In genomic region chr1:163047951-163048659, GRCh38 we compare ENCODE assay signal across 17 cellular contexts. TPM values are rescaled to one million over a fixed set of nuclear protein-coding genes. Genes with fewer than 3 reads are reported as not detected.
DNase-seq lines count a peak whose midpoint lies in the region; ATAC-seq and TF ChIP-seq lines count a peak whose summit lies in the region.
"Had no signal": no experiment of that assay in that cellular context is flagged by ENCODE, and none has a peak within 500 bp of the region (broad histone marks: within the 10 kb centered on the region; RNA-seq: fewer than 3 reads in every experiment).

No MANE protein-coding gene starts in this region.

- no peak for DNase-seq in HFFc6
- peak; percentile 46 for DNase-seq in RPMI7951 (ENCODE audit: low read depth)
- DNase-seq in epidermal melanocyte (ENCODE audit: insufficient read length, low spot score): peak; percentile 45
- DNase-seq in nephron progenitor cell: no peak
- DNase-seq in CD1c-positive myeloid dendritic cell (ENCODE audit: extremely low spot score): no peak
- DNase-seq in vagina (ENCODE audit: extremely low spot score in 2 of 2): no peak
- DNase-seq in naive thymus-derived CD8-positive, alpha-beta T cell: no peak
- no peak for DNase-seq in Karpas-422
- DNase-seq: ACHN; BE2C; C1 segment of cervical spinal cord; CD4-positive, alpha-beta T cell; DMS79; GDM1; H9 had no signal

- no peaks in the 10 kb centered on the region for H3K9me2 ChIP-seq in Karpas-422 (replicated peaks; ENCODE audit: insufficient read depth, low read length)

- intact Hi-C loops in vagina (cut with DNase I): no loop called here

- no peaks in the 10 kb centered on the region for H3K79me2 ChIP-seq in Karpas-422 (ENCODE audit: low read length)

- no peaks in the 10 kb centered on the region for H3K27me3 ChIP-seq in vagina
- H3K27me3 ChIP-seq in Karpas-422 (ENCODE audit: low read length): 0 out of 2 replicates have a peak, but pooled peaks cover 2% of the 10 kb centered on the region
- H3K27me3 ChIP-seq: BE2C had no signal

- no peak overlapping the region for H3K4me3 ChIP-seq in vagina
- no peak overlapping the region for H3K4me3 ChIP-seq in Karpas-422 (ENCODE audit: low read length)

- no peak overlapping the region for H3K4me3 Mint-ChIP-seq in HFFc6
- no peak overlapping the region for H3K4me3 Mint-ChIP-seq in nephron progenitor cell
- no peak overlapping the region for H3K4me3 Mint-ChIP-seq in naive thymus-derived CD8-positive, alpha-beta T cell
- H3K4me3 Mint-ChIP-seq: CD4-positive, alpha-beta T cell; H9; IgD-negative memory B cell had no signal

- peaks cover 1% of the 10 kb centered on the region for H3K27me3 Mint-ChIP-seq in HFFc6 (ENCODE audit: insufficient read depth)
- peaks cover 3% of the 10 kb centered on the region for H3K27me3 Mint-ChIP-seq in nephron progenitor cell (ENCODE audit: low read depth, poor library complexity)
- peaks cover 10 to 46% (median 16%) of the 10 kb centered on the region in 5 donors for H3K27me3 Mint-ChIP-seq in naive thymus-derived CD8-positive, alpha-beta T cell

- H2AFZ ChIP-seq in Karpas-422 (ENCODE audit: low read length): no peak overlapping the region

- H3K4me2 ChIP-seq in Karpas-422 (ENCODE audit: low read depth, low read length, poor library complexity, severe bottlenecking): no peak overlapping the region

- ATAC-seq in naive thymus-derived CD8-positive, alpha-beta T cell: no peak
- ATAC-seq: HepG2 had no signal

- H3K27ac Mint-ChIP-seq in HFFc6 (peak overlapping the region; percentile 22; the same call in 1 of the 2 replicates), nephron progenitor cell (peak overlapping the region; percentile 57)
- no peak overlapping the region for H3K27ac Mint-ChIP-seq in naive thymus-derived CD8-positive, alpha-beta T cell
- H3K27ac Mint-ChIP-seq: CD4-positive, alpha-beta T cell; IgD-negative memory B cell had no signal

- H3K9ac ChIP-seq in Karpas-422 (ENCODE audit: low read length): no peak overlapping the region

- no peak overlapping the region for H3K27ac ChIP-seq in vagina
- no peak overlapping the region for H3K27ac ChIP-seq in Karpas-422 (ENCODE audit: low read length)

- H3K9me3 Mint-ChIP-seq in HFFc6 (no peaks in the 10 kb centered on the region), nephron progenitor cell (no peaks in the 10 kb centered on the region)
- no peaks in the 10 kb centered on the region for H3K9me3 Mint-ChIP-seq in naive thymus-derived CD8-positive, alpha-beta T cell
- H3K9me3 Mint-ChIP-seq: CD4-positive, alpha-beta T cell; H9; IgD-negative memory B cell had no signal

- no peaks in the 10 kb centered on the region for H4K20me1 ChIP-seq in Karpas-422 (ENCODE audit: insufficient read depth, low read depth, low read length)

- TF ChIP-seq CTCF in HFFc6 (IDR thresholded peaks at IDR 0.05): no peak
- no peak for TF ChIP-seq CTCF in nephron progenitor cell (IDR thresholded peaks at IDR 0.05)
- no peak for TF ChIP-seq CTCF in vagina (IDR thresholded peaks at IDR 0.05)

- TF ChIP-seq POLR2A in vagina (IDR thresholded peaks at IDR 0.05): no peak

- H3K9me3 ChIP-seq in vagina (no peaks in the 10 kb centered on the region), Karpas-422 (ENCODE audit: low read length) (no peaks in the 10 kb centered on the region)
- H3K9me3 ChIP-seq: BE2C had no signal

- H3K36me3 Mint-ChIP-seq in HFFc6 (ENCODE audit: low read depth): no peaks in the 10 kb centered on the region
- no peaks in the 10 kb centered on the region for H3K36me3 Mint-ChIP-seq in nephron progenitor cell (ENCODE audit: low read depth)
- H3K36me3 Mint-ChIP-seq in naive thymus-derived CD8-positive, alpha-beta T cell: no peaks in the 10 kb centered on the region
- H3K36me3 Mint-ChIP-seq: IgD-negative memory B cell had no signal

- H3K36me3 ChIP-seq in vagina (no peaks in the 10 kb centered on the region), Karpas-422 (ENCODE audit: insufficient read depth, low read length) (no peaks in the 10 kb centered on the region)
- H3K36me3 ChIP-seq: BE2C had no signal

- H3K4me1 Mint-ChIP-seq in HFFc6 (ENCODE audit: low read depth) (peaks cover 31% of the 10 kb centered on the region), nephron progenitor cell (peaks cover 59% of the 10 kb centered on the region)
- H3K4me1 Mint-ChIP-seq in naive thymus-derived CD8-positive, alpha-beta T cell: no peaks in the 10 kb centered on the region
- H3K4me1 Mint-ChIP-seq: H9, IgD-negative memory B cell had no signal

- H3K4me1 ChIP-seq in vagina: no peaks in the 10 kb centered on the region
- H3K4me1 ChIP-seq in Karpas-422 (ENCODE audit: low read length): no peaks in the 10 kb centered on the region

- POLR2A ChIA-PET in naive thymus-derived CD8-positive, alpha-beta T cell (lab: Charles Lee): no interaction called here

RNA-seq across cellular contexts. Expression of gene RGS4, which starts 21.1 kb away (rescaled TPM):
- 10 to 100 TPM; 32.3 to 48.6 (median 37.3) TPM for total RNA-seq in HFFc6 (2021; fragmentation: NEBNext Ultra II Directional; extraction: Animal tissue kit (Norgen Biotek cat#: 25700))
- total RNA-seq in RPMI7951 (2014; rRNA removed; shearing (Covaris generic)): 18.3 and 24.1 TPM in 2 replicates
- total RNA-seq in vagina: 6.9 TPM
- not detected for total RNA-seq in naive thymus-derived CD8-positive, alpha-beta T cell
- polyA plus RNA-seq in naive thymus-derived CD8-positive, alpha-beta T cell: not detected
- total RNA-seq in Karpas-422 (2014; rRNA removed; shearing (Covaris generic); ENCODE audit: low replicate concordance): not detected in 2 replicates
- total RNA-seq: CD4-positive, alpha-beta T cell; H9; HepG2 had no signal
- polyA plus RNA-seq: HepG2, IgD-negative memory B cell had no signal

Comparison
In these comparisons a context has a peak if more than half of its experiments do, and no peak if none do; other contexts are left out.
1. DNase-seq: peak in RPMI7951 (single experiment) and epidermal melanocyte (single experiment); none in HFFc6 (single experiment), nephron progenitor cell (single experiment), CD1c-positive myeloid dendritic cell (single experiment), vagina (0 of 2), naive thymus-derived CD8-positive, alpha-beta T cell (0 of 10) and Karpas-422 (single experiment).
2. H3K27ac Mint-ChIP-seq: peak in HFFc6 (single experiment) and nephron progenitor cell (single experiment); none in naive thymus-derived CD8-positive, alpha-beta T cell (0 of 10).